ENCODE assay signal across 11 cellular contexts in the genomic region with DNA sequence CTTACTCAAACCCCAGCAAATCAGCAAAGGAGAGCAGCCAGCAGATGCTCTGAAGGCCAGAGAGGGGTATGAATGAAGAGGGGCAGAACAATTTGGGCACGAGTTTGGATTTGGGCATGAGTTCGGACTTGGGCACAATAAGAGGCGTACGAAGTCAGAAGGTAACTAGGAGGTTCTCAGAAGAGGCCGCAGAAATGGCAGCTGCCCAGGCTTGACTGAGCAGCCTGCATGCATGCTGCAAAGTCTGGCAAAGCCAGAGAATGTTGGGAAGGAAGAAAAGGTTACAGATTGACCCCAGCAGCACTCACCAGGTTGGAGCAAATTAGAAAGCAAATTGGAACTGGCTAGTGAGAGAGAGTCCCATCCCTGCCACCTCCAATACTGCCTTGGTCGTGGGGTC. TPM values are rescaled to one million over a fixed set of nuclear protein-coding genes. Genes with fewer than 3 reads are reported as not detected.
DNase-seq lines count a peak whose midpoint lies in the region; ATAC-seq and TF ChIP-seq lines count a peak whose summit lies in the region.
"Had no signal": no experiment of that assay in that cellular context is flagged by ENCODE, and none has a peak within 500 bp of the region (broad histone marks: within the 10 kb centered on the region; RNA-seq: fewer than 3 reads in every experiment).

No MANE protein-coding gene starts in this region.

- peak overlapping the region; percentile 37 for H2AFZ ChIP-seq in neural progenitor cell (replicated peaks)
- H2AFZ ChIP-seq: GM23338 had no signal

- no peak overlapping the region for H3K4me3 ChIP-seq in neural progenitor cell
- no peak overlapping the region for H3K4me3 ChIP-seq in thoracic aorta
- no peak overlapping the region for H3K4me3 ChIP-seq in coronary artery
- H3K4me3 ChIP-seq: GM23338 had no signal

- H3K4me1 ChIP-seq in neural progenitor cell (no peaks in the 10 kb centered on the region), thoracic aorta (ENCODE audit: control insufficient read depth in 1 of 2, low read depth in 2 of 2) (peaks cover 16 to 29% of the 10 kb centered on the region in 2 donors)

- no peaks in the 10 kb centered on the region for H3K36me3 ChIP-seq in neural progenitor cell
- no peaks in the 10 kb centered on the region for H3K36me3 ChIP-seq in thoracic aorta

- no peak overlapping the region for H3K27ac Mint-ChIP-seq in neural progenitor cell
- H3K27ac Mint-ChIP-seq: CD4-positive, CD25-positive, alpha-beta regulatory T cell; GM23338 had no signal

- H3K79me2 ChIP-seq in neural progenitor cell (ENCODE audit: low read depth), result no peaks in the 10 kb centered on the region

- no peaks in the 10 kb centered on the region for H3K4me1 Mint-ChIP-seq in neural progenitor cell
- H3K4me1 Mint-ChIP-seq: CD4-positive, CD25-positive, alpha-beta regulatory T cell had no signal

- peaks cover 2% of the 10 kb centered on the region for H3K27me3 Mint-ChIP-seq in neural progenitor cell (ENCODE audit: insufficient read depth, low read depth)
- H3K27me3 Mint-ChIP-seq: CD4-positive, CD25-positive, alpha-beta regulatory T cell had no signal

- no peak overlapping the region for H3K4me3 Mint-ChIP-seq in neural progenitor cell
- H3K4me3 Mint-ChIP-seq: CD4-positive, CD25-positive, alpha-beta regulatory T cell; GM23338 had no signal

- TF ChIP-seq CTCF in neural progenitor cell (IDR thresholded peaks at IDR 0.05), result no peak
- no peak for TF ChIP-seq CTCF in thoracic aorta (IDR thresholded peaks at IDR 0.05)
- no peak for TF ChIP-seq CTCF in coronary artery (IDR thresholded peaks at IDR 0.05)

- no peak overlapping the region for H3K27ac ChIP-seq in neural progenitor cell
- peak overlapping the region; percentile 50 to 75 for H3K27ac ChIP-seq in thoracic aorta
- H3K27ac ChIP-seq in coronary artery, result no peak overlapping the region

- no peak overlapping the region for H3K4me2 ChIP-seq in neural progenitor cell
- H3K4me2 ChIP-seq: GM23338 had no signal

- ATAC-seq in thoracic aorta (ENCODE audit: insufficient number of reproducible peaks, low FRiP score, low read depth), result no peak
- no peak for ATAC-seq in GM18520 (IDR thresholded peaks at IDR 0.05; ENCODE audit: unreplicated experiment)
- ATAC-seq: GM23338 had no signal

- H3K27me3 ChIP-seq in neural progenitor cell (no peaks in the 10 kb centered on the region), thoracic aorta (replicated peaks; ENCODE audit: insufficient read depth) (no peaks in the 10 kb centered on the region)

- H3K36me3 Mint-ChIP-seq in neural progenitor cell, result no peaks in the 10 kb centered on the region
- H3K36me3 Mint-ChIP-seq: CD4-positive, CD25-positive, alpha-beta regulatory T cell had no signal

- H3K9me3 ChIP-seq in neural progenitor cell (ENCODE audit: low read depth) (no peaks in the 10 kb centered on the region), thoracic aorta (no peaks in the 10 kb centered on the region)

- no peaks in the 10 kb centered on the region for H3K9me3 Mint-ChIP-seq in neural progenitor cell
- H3K9me3 Mint-ChIP-seq: CD4-positive, CD25-positive, alpha-beta regulatory T cell; GM23338 had no signal

- no peaks in the 10 kb centered on the region for H4K20me1 ChIP-seq in neural progenitor cell (ENCODE audit: low read depth)

- no peak overlapping the region for H3K9ac ChIP-seq in neural progenitor cell

- no peaks in the 10 kb centered on the region for H3F3A ChIP-seq in neural progenitor cell (ENCODE audit: low read depth)

- DNase-seq in cerebellar cortex (ENCODE audit: low spot score) (peak; percentile 41), neural progenitor cell (ENCODE audit: low spot score) (no peak), thoracic aorta (ENCODE audit: low spot score) (no peak), GM03348 (ENCODE audit: low spot score) (no peak), coronary artery (ENCODE audit: low spot score) (no peak)
- DNase-seq: CD4-positive, CD25-positive, alpha-beta regulatory T cell; DMS 273 treated with DMSO at 0.1 percent for 48 hours; H7; IMR-90 had no signal

RNA-seq across cellular contexts. Expression of a gene that starts 15.2 kb away (rescaled TPM):
- 3.4 and 5.0 TPM in 2 replicates for total RNA-seq in neural progenitor cell (ENCODE audit: low replicate concordance)
- 10 to 100 TPM; 11.8 to 30.1 TPM for total RNA-seq in thoracic aorta
- total RNA-seq: CD4-positive, CD25-positive, alpha-beta regulatory T cell had no signal

Comparison
In these comparisons a context has a peak if more than half of its experiments do, and no peak if none do; other contexts are left out.
1. H3K27ac ChIP-seq: peak in thoracic aorta (2 of 2); none in neural progenitor cell (single experiment) and coronary artery (0 of 2).